Comparison of ENCODE assay signal across 1 cellular context in the genomic region with DNA sequence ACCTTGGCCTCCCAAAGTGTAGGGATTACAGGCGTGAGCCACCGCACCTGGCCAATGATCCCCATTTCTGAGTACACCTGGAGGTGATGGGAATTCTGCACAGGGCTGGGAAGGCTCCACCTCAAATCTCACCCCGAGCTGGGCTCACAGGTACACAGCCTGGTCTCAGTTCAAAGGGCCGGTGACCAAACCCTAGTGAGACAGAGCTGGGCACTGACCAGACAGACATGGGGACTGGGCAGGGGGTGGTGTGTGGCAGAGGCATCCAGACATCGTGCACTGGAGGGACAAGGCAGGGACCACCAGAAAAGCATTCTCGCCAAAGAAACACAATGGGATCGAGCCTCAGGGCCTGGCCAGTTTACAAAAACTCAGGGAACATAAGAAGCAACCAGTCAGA.
TF ChIP-seq lines count a peak whose summit lies in the region.

No MANE protein-coding gene starts in this region.

TF ChIP-seq in IMR-90, 13 proteins besides CTCF, POLR2A, EP300 and RAD21:
- TF ChIP-seq MXI1 (IDR thresholded peaks at IDR 0.05; ENCODE audit: borderline replicate concordance, low read depth, low read length): no peak
- no peak for TF ChIP-seq MAFK (IDR thresholded peaks at IDR 0.05; ENCODE audit: low read depth, low read length)
- no peak for TF ChIP-seq NFE2L2 (IDR thresholded peaks at IDR 0.05; ENCODE audit: low read depth, low read length)
- no peak for TF ChIP-seq CHD1 (IDR thresholded peaks at IDR 0.05; ENCODE audit: low read depth, low read length)
- TF ChIP-seq, protein P1, sequence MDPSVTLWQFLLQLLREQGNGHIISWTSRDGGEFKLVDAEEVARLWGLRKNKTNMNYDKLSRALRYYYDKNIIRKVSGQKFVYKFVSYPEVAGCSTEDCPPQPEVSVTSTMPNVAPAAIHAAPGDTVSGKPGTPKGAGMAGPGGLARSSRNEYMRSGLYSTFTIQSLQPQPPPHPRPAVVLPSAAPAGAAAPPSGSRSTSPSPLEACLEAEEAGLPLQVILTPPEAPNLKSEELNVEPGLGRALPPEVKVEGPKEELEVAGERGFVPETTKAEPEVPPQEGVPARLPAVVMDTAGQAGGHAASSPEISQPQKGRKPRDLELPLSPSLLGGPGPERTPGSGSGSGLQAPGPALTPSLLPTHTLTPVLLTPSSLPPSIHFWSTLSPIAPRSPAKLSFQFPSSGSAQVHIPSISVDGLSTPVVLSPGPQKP (IDR thresholded peaks at IDR 0.05; ENCODE audit: borderline replicate concordance, low read depth, low read length): no peak
- no peak for TF ChIP-seq RCOR1 (IDR thresholded peaks at IDR 0.05; ENCODE audit: insufficient replicate concordance, low read length)
- TF ChIP-seq MAZ (IDR thresholded peaks at IDR 0.05; ENCODE audit: borderline replicate concordance, low read depth, low read length): no peak
- TF ChIP-seq BHLHE40 (IDR thresholded peaks at IDR 0.05; ENCODE audit: low read depth, low read length): no peak
- no peak for TF ChIP-seq SMC3 (IDR thresholded peaks at IDR 0.05; ENCODE audit: low read depth, low read length)
- TF ChIP-seq, protein P2, sequence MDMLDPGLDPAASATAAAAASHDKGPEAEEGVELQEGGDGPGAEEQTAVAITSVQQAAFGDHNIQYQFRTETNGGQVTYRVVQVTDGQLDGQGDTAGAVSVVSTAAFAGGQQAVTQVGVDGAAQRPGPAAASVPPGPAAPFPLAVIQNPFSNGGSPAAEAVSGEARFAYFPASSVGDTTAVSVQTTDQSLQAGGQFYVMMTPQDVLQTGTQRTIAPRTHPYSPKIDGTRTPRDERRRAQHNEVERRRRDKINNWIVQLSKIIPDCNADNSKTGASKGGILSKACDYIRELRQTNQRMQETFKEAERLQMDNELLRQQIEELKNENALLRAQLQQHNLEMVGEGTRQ (IDR thresholded peaks at IDR 0.05; ENCODE audit: low read depth, low read length): no peak
- no peak for TF ChIP-seq CEBPB (IDR thresholded peaks at IDR 0.05; ENCODE audit: low read depth, low read length)
- TF ChIP-seq RFX5 (IDR thresholded peaks at IDR 0.05; ENCODE audit: low read depth, low read length): no peak
- TF ChIP-seq FOS (IDR thresholded peaks at IDR 0.05; ENCODE audit: low read depth, low read length): no peak
